In the genomic region with DNA sequence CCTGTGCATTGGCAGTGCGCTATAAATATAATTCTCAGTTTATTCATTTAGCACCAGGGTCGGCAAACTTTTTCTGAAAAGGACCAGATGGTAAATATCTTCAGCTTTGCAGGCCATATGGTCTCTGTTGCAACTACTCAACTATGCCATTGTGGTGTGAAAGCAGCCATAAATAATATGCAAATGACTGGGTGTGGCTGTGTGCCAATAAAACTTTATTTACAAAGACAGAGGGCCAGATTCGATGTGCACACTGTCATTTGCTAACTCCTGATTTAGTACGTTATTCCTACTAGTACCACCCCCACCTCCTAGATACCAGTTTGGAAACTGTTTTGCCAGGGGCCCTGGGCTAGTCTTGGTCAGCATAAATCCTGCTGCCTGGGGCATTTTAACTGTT, we compare ENCODE assay signal across 25 cellular contexts.
A peak's percentile ranks its signal among the peaks of the same experiment; 100 is the strongest.
DNase-seq lines count a peak whose midpoint lies in the region; ATAC-seq, FAIRE-seq and TF ChIP-seq lines count a peak whose summit lies in the region.
"Had no signal": no experiment of that assay in that cellular context is flagged by ENCODE, and none has a peak within 500 bp of the region (broad histone marks: within the 10 kb centered on the region; RNA-seq: fewer than 3 reads in every experiment).

No MANE protein-coding gene starts in this region.

- intact Hi-C loops in HepG2 (cut with micrococcal nuclease; ENCODE audit: unreplicated experiment) (no loop called here), right lobe of liver (cut with DNase I) (no loop called here)

- no peak overlapping the region for H2AFZ ChIP-seq in HepG2 (ENCODE audit: low read length)
- H2AFZ ChIP-seq: GM23338 had no signal

- H3K36me3 ChIP-seq in HepG2 (replicated peaks in 1 of 2; ENCODE audit: control insufficient read depth in 1 of 2, insufficient read depth in 2 of 2, low read length in 2 of 2) (no peaks in the 10 kb centered on the region), right lobe of liver (no peaks in the 10 kb centered on the region)
- H3K36me3 ChIP-seq: BE2C; BLaER1 treated with 17β-estradiol and CSF1 and Interleukin-3, amounts not matched to agents 10 nM and 100 nM; HAP-1 had no signal

- CTCF ChIA-PET in HepG2 (lab: Yijun Ruan, JAX; ENCODE audit: low intra/inter-chr PET ratio, low total read pairs) = no interaction called here

- DNase-seq in HepG2 (ENCODE audit: low spot score) = no peak
- DNase-seq in right lobe of liver = no peak
- DNase-seq in NCI-H1694 (lab: John Stamatoyannopoulos, UW) = peak; percentile 51
- DNase-seq in NCI-H2171 treated with DMSO at 0.1 percent for 48 hours (lab: John Stamatoyannopoulos, UW) = peak; percentile 78
- peak; percentile 51 for DNase-seq in left kidney (ENCODE audit: low read depth, low spot score)
- no peak for DNase-seq in NCI-H2196 (lab: John Stamatoyannopoulos, UW; ENCODE audit: unreplicated experiment)
- no peak for DNase-seq in NCI-H226
- DNase-seq: 8988T; ACHN; AML-193; BE2C; CD4-positive, alpha-beta T cell; CD8-positive, alpha-beta memory T cell; DMS153; DND-41; HFFc6 had no signal

- BruUV-seq in HepG2 (replicated peaks; lab: Mats Ljungman, UMichigan) = no TSS peak

- H3K9me3 ChIP-seq in HepG2 (ENCODE audit: low read length) (no peaks in the 10 kb centered on the region), right lobe of liver (no peaks in the 10 kb centered on the region)
- H3K9me3 ChIP-seq: A549, BE2C, HAP-1 had no signal

- TF ChIP-seq POLR2A in HepG2 (IDR thresholded peaks at IDR 0.05; ENCODE audit: insufficient read depth in 1 of 2, low read depth in 2 of 2, low read length in 2 of 2) (no peak), right lobe of liver (IDR thresholded peaks at IDR 0.05) (no peak)

- no peak overlapping the region for H3K4me2 ChIP-seq in HepG2 (ENCODE audit: low read depth, low read length)
- H3K4me2 ChIP-seq: A549; BLaER1 treated with 17β-estradiol and CSF1 and Interleukin-3, amounts not matched to agents 10 nM and 100 nM; GM23338 had no signal

- FAIRE-seq in HepG2 (lab: Jason Lieb, UNC) = no peak
- FAIRE-seq: A549, D721Med, G401.6, GM19239, H54 had no signal

- TF ChIP-seq CTCF in HepG2 (CRISPR knock-in tag; IDR thresholded peaks at IDR 0.05) = no peak
- TF ChIP-seq CTCF in right lobe of liver (IDR thresholded peaks at IDR 0.05) = no peak

- POLR2A ChIA-PET in HepG2 (lab: Yijun Ruan, JAX) = no interaction called here

- H3K9ac ChIP-seq in HepG2 (ENCODE audit: insufficient read depth, low read depth, low read length) = no peak overlapping the region
- H3K9ac ChIP-seq: BLaER1 treated with 17β-estradiol and CSF1 and Interleukin-3, amounts not matched to agents 10 nM and 100 nM had no signal

- ATAC-seq in HepG2 = no peak
- no peak for ATAC-seq in right lobe of liver
- no peak for ATAC-seq in GM21737 (IDR thresholded peaks at IDR 0.05; ENCODE audit: unreplicated experiment)
- ATAC-seq: A549, GM23338 had no signal

- H4K20me1 ChIP-seq in HepG2 (ENCODE audit: insufficient read depth, low read length) = no peaks in the 10 kb centered on the region
- H4K20me1 ChIP-seq: BLaER1 treated with 17β-estradiol and CSF1 and Interleukin-3, amounts not matched to agents 10 nM and 100 nM had no signal

- H3K27ac ChIP-seq in HepG2 (ENCODE audit: extremely low read length, insufficient read depth, low read length) = no peak overlapping the region
- no peak overlapping the region for H3K27ac ChIP-seq in right lobe of liver
- H3K27ac ChIP-seq: A549; BLaER1 treated with 17β-estradiol and CSF1 and Interleukin-3, amounts not matched to agents 10 nM and 100 nM had no signal

- TF ChIP-seq RAD21 in HepG2 (CRISPR knock-in tag; IDR thresholded peaks at IDR 0.05) = no peak

- H3K4me1 ChIP-seq in HepG2 (ENCODE audit: insufficient read depth, low read length) (no peaks in the 10 kb centered on the region), right lobe of liver (no peaks in the 10 kb centered on the region)
- H3K4me1 ChIP-seq: A549, BE2C, HAP-1 had no signal

- H3K4me3 ChIP-seq in HepG2 (replicated peaks in 1 of 3; ENCODE audit: insufficient read depth in 1 of 3, low read depth in 2 of 3, low read length in 3 of 3) (no peak overlapping the region), right lobe of liver (no peak overlapping the region)
- H3K4me3 ChIP-seq: A549; BLaER1 treated with 17β-estradiol and CSF1 and Interleukin-3, amounts not matched to agents 10 nM and 100 nM; GM23338; HAP-1 had no signal

- TF ChIP-seq EP300 in HepG2 (IDR thresholded peaks at IDR 0.05; ENCODE audit: low read depth in 2 of 2, low read length in 2 of 2) (no peak), HepG2 (CRISPR knock-in tag; IDR thresholded peaks at IDR 0.05; ENCODE audit: borderline replicate concordance) (no peak)

- H3K79me2 ChIP-seq in HepG2 (ENCODE audit: insufficient read depth, low read length) = no peaks in the 10 kb centered on the region

- 0% methylated on average over 4 of the region's 4 CpGs for WGBS in HepG2 (ENCODE audit: low lambda C conversion rate)
- WGBS in right lobe of liver (ENCODE audit: insufficient coverage, low coverage, low lambda C conversion rate, missing lambda C conversion rate) = 40% methylated on average over 3 of the region's 4 CpGs

- in situ Hi-C loops in HepG2 (cut with HindIII; ENCODE audit: extremely low pct_ligation_motif_present, low pct_unique_long_range_greater_than_20kb) = loop anchor here (25.0 kb wide), 1 partner anchor 462 kb away; no protein-coding TSS in a partner anchor

- H3K27me3 ChIP-seq in HepG2 (ENCODE audit: control insufficient read depth in 1 of 2, insufficient read depth in 2 of 2, low read length in 2 of 2) (peaks cover 0 to 43% of the 10 kb centered on the region in 2 experiments; a peak in 4 of 5 replicates), right lobe of liver (no peaks in the 10 kb centered on the region)
- H3K27me3 ChIP-seq: BE2C; BLaER1 treated with 17β-estradiol and CSF1 and Interleukin-3, amounts not matched to agents 10 nM and 100 nM had no signal

TF ChIP-seq in HepG2, 621 proteins besides CTCF, POLR2A, EP300 and RAD21:
- no peak for TF ChIP-seq ZKSCAN5 (CRISPR knock-in tag; IDR thresholded peaks at IDR 0.05)
- TF ChIP-seq, protein P1, sequence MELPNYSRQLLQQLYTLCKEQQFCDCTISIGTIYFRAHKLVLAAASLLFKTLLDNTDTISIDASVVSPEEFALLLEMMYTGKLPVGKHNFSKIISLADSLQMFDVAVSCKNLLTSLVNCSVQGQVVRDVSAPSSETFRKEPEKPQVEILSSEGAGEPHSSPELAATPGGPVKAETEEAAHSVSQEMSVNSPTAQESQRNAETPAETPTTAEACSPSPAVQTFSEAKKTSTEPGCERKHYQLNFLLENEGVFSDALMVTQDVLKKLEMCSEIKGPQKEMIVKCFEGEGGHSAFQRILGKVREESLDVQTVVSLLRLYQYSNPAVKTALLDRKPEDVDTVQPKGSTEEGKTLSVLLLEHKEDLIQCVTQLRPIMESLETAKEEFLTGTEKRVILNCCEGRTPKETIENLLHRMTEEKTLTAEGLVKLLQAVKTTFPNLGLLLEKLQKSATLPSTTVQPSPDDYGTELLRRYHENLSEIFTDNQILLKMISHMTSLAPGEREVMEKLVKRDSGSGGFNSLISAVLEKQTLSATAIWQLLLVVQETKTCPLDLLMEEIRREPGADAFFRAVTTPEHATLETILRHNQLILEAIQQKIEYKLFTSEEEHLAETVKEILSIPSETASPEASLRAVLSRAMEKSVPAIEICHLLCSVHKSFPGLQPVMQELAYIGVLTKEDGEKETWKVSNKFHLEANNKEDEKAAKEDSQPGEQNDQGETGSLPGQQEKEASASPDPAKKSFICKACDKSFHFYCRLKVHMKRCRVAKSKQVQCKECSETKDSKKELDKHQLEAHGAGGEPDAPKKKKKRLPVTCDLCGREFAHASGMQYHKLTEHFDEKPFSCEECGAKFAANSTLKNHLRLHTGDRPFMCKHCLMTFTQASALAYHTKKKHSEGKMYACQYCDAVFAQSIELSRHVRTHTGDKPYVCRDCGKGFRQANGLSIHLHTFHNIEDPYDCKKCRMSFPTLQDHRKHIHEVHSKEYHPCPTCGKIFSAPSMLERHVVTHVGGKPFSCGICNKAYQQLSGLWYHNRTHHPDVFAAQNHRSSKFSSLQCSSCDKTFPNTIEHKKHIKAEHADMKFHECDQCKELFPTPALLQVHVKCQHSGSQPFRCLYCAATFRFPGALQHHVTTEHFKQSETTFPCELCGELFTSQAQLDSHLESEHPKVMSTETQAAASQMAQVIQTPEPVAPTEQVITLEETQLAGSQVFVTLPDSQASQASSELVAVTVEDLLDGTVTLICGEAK (IDR thresholded peaks at IDR 0.05) = no peak
- TF ChIP-seq, protein P1 (CRISPR knock-in tag; IDR thresholded peaks at IDR 0.05) = 0 out of 2 replicates have a peak, but pooled peaks have one; percentile 24

Comparison
In these comparisons a context has a peak if more than half of its experiments do, and no peak if none do; other contexts are left out.
1. DNase-seq: peak in NCI-H1694 (single experiment), NCI-H2171 treated with DMSO at 0.1 percent for 48 hours (single experiment) and left kidney (single experiment); none in HepG2 (single experiment), right lobe of liver (0 of 3), NCI-H2196 (single experiment) and NCI-H226 (single experiment).